ENCODE assay signal across 1 cellular context in genomic region chr1:1371741-1372711, GRCh38.
TF ChIP-seq lines count a peak whose summit lies in the region.

No MANE protein-coding gene starts in this region.

TF ChIP-seq in K562, 482 proteins besides CTCF, POLR2A, EP300 and RAD21 (continues in another document):
- TF ChIP-seq NR2C1 (IDR thresholded peaks at IDR 0.05): no peak
- no peak for TF ChIP-seq NR2C1 (tag; IDR thresholded peaks at IDR 0.05)
- no peak for TF ChIP-seq SAP30 (IDR thresholded peaks at IDR 0.05; ENCODE audit: borderline replicate concordance, insufficient read depth, low read depth, low read length, poor library complexity, severe bottlenecking)
- 0 out of 2 replicates have a peak, but pooled peaks have one; percentile 77 for TF ChIP-seq CAMTA2 (CRISPR knock-in tag; conservative IDR thresholded peaks at IDR 0.05)
- no peak for TF ChIP-seq ZC3H11A (IDR thresholded peaks at IDR 0.05; ENCODE audit: low read depth, low read length)
- no peak for TF ChIP-seq HMG20A (CRISPR knock-in tag; conservative IDR thresholded peaks at IDR 0.05)
- no peak for TF ChIP-seq PATZ1 (CRISPR knock-in tag; IDR thresholded peaks at IDR 0.05; ENCODE audit: borderline replicate concordance)
- TF ChIP-seq EGR1 (conservative IDR thresholded peaks at IDR 0.05): no peak
- peak; percentile 3; the same call in 1 of the 2 replicates for TF ChIP-seq ATF4 (CRISPR knock-in tag; IDR thresholded peaks at IDR 0.05)
- TF ChIP-seq POLR2AphosphoS2 (IDR thresholded peaks at IDR 0.05; ENCODE audit: low read length): peak; percentile 65; the same call in 1 of the 2 replicates
- no peak for TF ChIP-seq ZNF511 (CRISPR knock-in tag; IDR thresholded peaks at IDR 0.05)
- no peak for TF ChIP-seq ZBTB8A (IDR thresholded peaks at IDR 0.05; ENCODE audit: partially characterized antibody)
- TF ChIP-seq SRF (CRISPR knock-in tag; IDR thresholded peaks at IDR 0.05): no peak
- no peak for TF ChIP-seq ZNF124 (CRISPR knock-in tag; IDR thresholded peaks at IDR 0.05)
- TF ChIP-seq ATF2 (CRISPR knock-in tag; IDR thresholded peaks at IDR 0.05): no peak
- TF ChIP-seq SRSF3 (IDR thresholded peaks at IDR 0.05; ENCODE audit: insufficient read depth, low read length): no peak
- TF ChIP-seq IRF9 (tag; IDR thresholded peaks at IDR 0.05): no peak
- no peak for TF ChIP-seq ZNF133 (CRISPR knock-in tag; IDR thresholded peaks at IDR 0.05)
- no peak for TF ChIP-seq TFAM (CRISPR knock-in tag; conservative IDR thresholded peaks at IDR 0.05)
- 0 out of 2 replicates have a peak, but pooled peaks have one; percentile 18 for TF ChIP-seq ATF7 (IDR thresholded peaks at IDR 0.05)
- 0 out of 2 replicates have a peak, but pooled peaks have one; percentile 25 for TF ChIP-seq TGIF2 (CRISPR knock-in tag; IDR thresholded peaks at IDR 0.05)
- TF ChIP-seq NFXL1 (CRISPR knock-in tag; IDR thresholded peaks at IDR 0.05): no peak
- TF ChIP-seq PCBP1 (IDR thresholded peaks at IDR 0.05; ENCODE audit: low read depth, low read length, poor library complexity, severe bottlenecking): peak; percentile 55
- TF ChIP-seq TRIM28 (IDR thresholded peaks at IDR 0.05): no peak
- TF ChIP-seq BACH1 (tag; IDR thresholded peaks at IDR 0.05): no peak
- 0 out of 2 replicates have a peak, but pooled peaks have one; percentile 48 for TF ChIP-seq ETS1 (conservative IDR thresholded peaks at IDR 0.05; ENCODE audit: control insufficient read depth, low read depth, low read length)
- TF ChIP-seq ZMIZ1 (IDR thresholded peaks at IDR 0.05; ENCODE audit: low read depth in 2 of 2, low read length in 2 of 2): no peak
- no peak for TF ChIP-seq CREBBP (IDR thresholded peaks at IDR 0.05; ENCODE audit: low read depth, low read length)
- no peak for TF ChIP-seq HDGF (IDR thresholded peaks at IDR 0.05)
- TF ChIP-seq VEZF1 (CRISPR knock-in tag; IDR thresholded peaks at IDR 0.05): peak; percentile 55
- TF ChIP-seq HMG20B (CRISPR knock-in tag; IDR thresholded peaks at IDR 0.05): no peak
- 0 out of 2 replicates have a peak, but pooled peaks have one; percentile 27 for TF ChIP-seq CREM (IDR thresholded peaks at IDR 0.05; ENCODE audit: low read depth)
- no peak for TF ChIP-seq TAF9B (IDR thresholded peaks at IDR 0.05; ENCODE audit: partially characterized antibody)
- no peak for TF ChIP-seq NUFIP1 (IDR thresholded peaks at IDR 0.05; ENCODE audit: partially characterized antibody)
- TF ChIP-seq CTCFL (IDR thresholded peaks at IDR 0.05; ENCODE audit: borderline replicate concordance, insufficient read depth, low read depth, low read length, poor library complexity, severe bottlenecking): peak; percentile 94
- 0 out of 2 replicates have a peak, but pooled peaks have one; percentile 3 for TF ChIP-seq ZBTB1 (CRISPR knock-in tag; IDR thresholded peaks at IDR 0.05; ENCODE audit: borderline replicate concordance, low read depth)
- TF ChIP-seq DACH1 (IDR thresholded peaks at IDR 0.05; ENCODE audit: partially characterized antibody): no peak
- peak; percentile 80 for TF ChIP-seq RBM22 (IDR thresholded peaks at IDR 0.05; ENCODE audit: low read depth, low read length, poor library complexity, severe bottlenecking)
- TF ChIP-seq STAT5B (CRISPR knock-in tag; IDR thresholded peaks at IDR 0.05): no peak
